Comparison of ENCODE assay signal across 10 cellular contexts in genomic region chr5:173010021-173010420, GRCh38. TPM values are rescaled to one million over a fixed set of nuclear protein-coding genes. Genes with fewer than 3 reads are reported as not detected.
DNase-seq lines count a peak whose midpoint lies in the region; ATAC-seq and TF ChIP-seq lines count a peak whose summit lies in the region.
"Had no signal": no experiment of that assay in that cellular context is flagged by ENCODE, and none has a peak within 500 bp of the region (broad histone marks: within the 10 kb centered on the region; RNA-seq: fewer than 3 reads in every experiment).

No MANE protein-coding gene starts in this region.

- H3K14ac ChIP-seq in H9 (ENCODE audit: insufficient read depth, low read length) (no peak overlapping the region), mesenchymal stem cell (ENCODE audit: low read length in 2 of 2) (no peak overlapping the region)

- no peak overlapping the region for H3K4me2 ChIP-seq in H9 (ENCODE audit: insufficient read depth, insufficient read length, low read length)
- H3K4me2 ChIP-seq in mesenchymal stem cell (ENCODE audit: low read length, poor library complexity, severe bottlenecking) = no peak overlapping the region

- no peaks in the 10 kb centered on the region for H3K4me1 ChIP-seq in H9 (ENCODE audit: insufficient read depth, low read length)
- H3K4me1 ChIP-seq in mesenchymal stem cell (ENCODE audit: control insufficient read depth, insufficient read depth, low read depth, low read length) = peaks cover 3% of the 10 kb centered on the region

- H4K91ac ChIP-seq in H9 (ENCODE audit: insufficient read length, low read depth, low read length) (no peak overlapping the region), mesenchymal stem cell (ENCODE audit: low read length) (no peak overlapping the region)

- H2BK5ac ChIP-seq in H9 (ENCODE audit: insufficient read length, low read length) (no peak overlapping the region), mesenchymal stem cell (ENCODE audit: low read depth, low read length, poor library complexity, severe bottlenecking) (no peak overlapping the region)

- H2AFZ ChIP-seq in H9 (ENCODE audit: low read length) (no peak overlapping the region), mesenchymal stem cell (ENCODE audit: low read depth, low read length) (no peak overlapping the region)

- no peaks in the 10 kb centered on the region for H3K79me1 ChIP-seq in H9 (ENCODE audit: insufficient read depth, low read depth, low read length, poor library complexity, severe bottlenecking)
- H3K79me1 ChIP-seq in mesenchymal stem cell (replicated peaks; ENCODE audit: low read length, poor library complexity, severe bottlenecking) = peaks cover 19% of the 10 kb centered on the region

- WGBS in H9 (ENCODE audit: extremely low coverage, insufficient read length, low lambda C conversion rate) = no CpG with 5 or more reads among the region's 6 CpGs
- 65% methylated on average over 6 of the region's 6 CpGs for WGBS in mesenchymal stem cell

- no peak overlapping the region for H3K4me3 ChIP-seq in mesenchymal stem cell (ENCODE audit: insufficient read depth in 1 of 2, low read depth in 1 of 2, low read length in 2 of 2)
- H3K4me3 ChIP-seq: dorsolateral prefrontal cortex had no signal

- peaks cover 3 to 4% of the 10 kb centered on the region in 2 experiments for H3K36me3 ChIP-seq in mesenchymal stem cell (ENCODE audit: control insufficient read depth in 1 of 2, insufficient read depth in 2 of 2, low read depth in 1 of 2, low read length in 2 of 2)

- peaks cover 2% of the 10 kb centered on the region; the same call in 1 of the 2 replicates for H3K79me2 ChIP-seq in H9 (ENCODE audit: insufficient read depth, low read length)

- H2BK15ac ChIP-seq in H9 (ENCODE audit: low read depth, low read length) = no peak overlapping the region
- no peak overlapping the region for H2BK15ac ChIP-seq in mesenchymal stem cell (ENCODE audit: low read depth, poor library complexity, severe bottlenecking)

- H4K20me1 ChIP-seq in H9 (ENCODE audit: control insufficient read depth, insufficient read depth, insufficient read length) = no peaks in the 10 kb centered on the region

- no peak overlapping the region for H3T11ph ChIP-seq in H9 (ENCODE audit: low read length)

- H3K27ac ChIP-seq in H9 (ENCODE audit: insufficient read length, low read depth, low read length) (no peak overlapping the region), mesenchymal stem cell (ENCODE audit: low read length, poor library complexity, severe bottlenecking) (no peak overlapping the region)

- H3K9ac ChIP-seq in H9 (ENCODE audit: extremely low read depth, insufficient read length, low read length) (no peak overlapping the region), mesenchymal stem cell (ENCODE audit: low read length) (no peak overlapping the region)

- H2BK12ac ChIP-seq in H9 (ENCODE audit: insufficient read length, low read depth, low read length) (no peak overlapping the region), mesenchymal stem cell (ENCODE audit: low read length in 2 of 2) (no peak overlapping the region)

- TF ChIP-seq CTCF in H9 (conservative IDR thresholded peaks at IDR 0.05) = no peak

- no peak overlapping the region for H2BK120ac ChIP-seq in H9 (ENCODE audit: low read depth, low read length, poor library complexity, severe bottlenecking)
- no peak overlapping the region for H2BK120ac ChIP-seq in mesenchymal stem cell (ENCODE audit: low read depth, low read length)

- H4K8ac ChIP-seq in H9 (replicated peaks; ENCODE audit: insufficient read length, low read depth, low read length) (no peak overlapping the region), mesenchymal stem cell (ENCODE audit: low read length) (no peak overlapping the region)

- no peak overlapping the region for H4K5ac ChIP-seq in H9 (ENCODE audit: insufficient read length, low read depth, low read length)

- H3K27ac Mint-ChIP-seq in H9 = peak overlapping the region in 2 of 3 experiments; percentile 2 to 34; a peak in 2 of 7 replicates
- H3K27ac Mint-ChIP-seq in activated naive CD8-positive, alpha-beta T cell = peak overlapping the region; percentile 62

- H3K4me1 Mint-ChIP-seq in H9 = peaks cover 3 to 4% of the 10 kb centered on the region in 2 experiments; a peak in 2 of 4 replicates
- H3K4me1 Mint-ChIP-seq in activated naive CD8-positive, alpha-beta T cell (ENCODE audit: low read depth) = peaks cover 53% of the 10 kb centered on the region

- H2AK5ac ChIP-seq in H9 (ENCODE audit: insufficient read length, low read length) = no peak overlapping the region
- no peak overlapping the region for H2AK5ac ChIP-seq in mesenchymal stem cell (ENCODE audit: low read length, severe bottlenecking)

- H3K9me3 ChIP-seq in H9 (ENCODE audit: control insufficient read depth, low read depth, low read length) (no peaks in the 10 kb centered on the region), mesenchymal stem cell (ENCODE audit: control insufficient read depth, low read length) (no peaks in the 10 kb centered on the region)

- ATAC-seq in GM18517 (IDR thresholded peaks at IDR 0.05; ENCODE audit: unreplicated experiment) (no peak), HG03342 (IDR thresholded peaks at IDR 0.05; ENCODE audit: unreplicated experiment) (no peak)

- H3K4ac ChIP-seq in H9 (ENCODE audit: low read depth, low read length) = no peak overlapping the region
- no peak overlapping the region for H3K4ac ChIP-seq in mesenchymal stem cell (ENCODE audit: low read depth in 1 of 2, low read length in 2 of 2)

- DNase-seq in A172 (ENCODE audit: low spot score) (peak; percentile 14), H9 (no peak), mesenchymal stem cell (peak; percentile 40), NCI-H1417 treated with DMSO at 0.1 percent for 48 hours (lab: John Stamatoyannopoulos, UW) (no peak), ecto neural progenitor cell (ENCODE audit: low spot score) (no peak)
- DNase-seq: NCI-H1694 had no signal

- H3K27me3 Mint-ChIP-seq in H9 (ENCODE audit: low read depth) = no peaks in the 10 kb centered on the region
- H3K27me3 Mint-ChIP-seq in activated naive CD8-positive, alpha-beta T cell = no peaks in the 10 kb centered on the region

- no peaks in the 10 kb centered on the region for H3K27me3 ChIP-seq in H9 (ENCODE audit: insufficient read depth, low read length)
- H3K27me3 ChIP-seq in mesenchymal stem cell (ENCODE audit: control insufficient read depth in 1 of 2, insufficient read depth in 1 of 2, low read length in 2 of 2) = no peaks in the 10 kb centered on the region
- H3K27me3 ChIP-seq: dorsolateral prefrontal cortex had no signal

- H3K4me3 Mint-ChIP-seq in H9 = no peak overlapping the region
- peak overlapping the region; percentile 2 for H3K4me3 Mint-ChIP-seq in activated naive CD8-positive, alpha-beta T cell

- H3K23ac ChIP-seq in H9 (ENCODE audit: insufficient read length, low read depth, low read length) = no peak overlapping the region
- H3K23ac ChIP-seq in mesenchymal stem cell (ENCODE audit: low read length in 2 of 2) = no peak overlapping the region

- H3K56ac ChIP-seq in H9 (ENCODE audit: insufficient read length, low read depth, low read length) = no peak overlapping the region

- H2BK20ac ChIP-seq in H9 (ENCODE audit: low read depth, low read length, poor library complexity, severe bottlenecking) = no peak overlapping the region

- H3K36me3 Mint-ChIP-seq in H9 (ENCODE audit: insufficient read depth in 1 of 3, low read depth in 3 of 3) = no peaks in the 10 kb centered on the region; a peak in 1 of 7 replicates
- H3K36me3 Mint-ChIP-seq in activated naive CD8-positive, alpha-beta T cell = peaks cover 2% of the 10 kb centered on the region

- H3K9me3 Mint-ChIP-seq in H9 = no peaks in the 10 kb centered on the region
- H3K9me3 Mint-ChIP-seq in activated naive CD8-positive, alpha-beta T cell (ENCODE audit: low read depth) = no peaks in the 10 kb centered on the region

- no peaks in the 10 kb centered on the region for H3K23me2 ChIP-seq in H9 (ENCODE audit: insufficient read length, low read depth, low read length, poor library complexity, severe bottlenecking)

- no peak overlapping the region for H3K18ac ChIP-seq in H9 (ENCODE audit: insufficient read length, low read depth, low read length)
- no peak overlapping the region for H3K18ac ChIP-seq in mesenchymal stem cell (ENCODE audit: low read depth in 1 of 2, low read length in 2 of 2)

RNA-seq across cellular contexts. Expression of gene ATP6V0E1, which starts 26.4 kb away (rescaled TPM):
- 367 and 419 TPM in 2 replicates for total RNA-seq in A172 (2014; rRNA removed; shearing (Covaris generic))
- 101 TPM in 2 replicates for total RNA-seq in H9 (2021)
- polyA plus RNA-seq in mesenchymal stem cell (2013, experiment 1 of 2) = 462 TPM
- polyA plus RNA-seq in mesenchymal stem cell (2013, experiment 2 of 2) = 468 TPM

RNA-seq across cellular contexts. Expression of gene CREBRF, which starts 46.1 kb away (rescaled TPM):
- 7.1 and 9.6 TPM in 2 replicates for total RNA-seq in A172 (2014; rRNA removed; shearing (Covaris generic))
- total RNA-seq in H9 (2021) = 2.7 and 3.0 TPM in 2 replicates
- 10.4 TPM for polyA plus RNA-seq in mesenchymal stem cell (2013, experiment 1 of 2)
- polyA plus RNA-seq in mesenchymal stem cell (2013, experiment 2 of 2) = 9.7 TPM

RNA-seq across cellular contexts. Expression of gene RPL26L1, which starts 50.8 kb away (rescaled TPM):
- total RNA-seq in A172 (2014; rRNA removed; shearing (Covaris generic)) = 187 and 205 TPM in 2 replicates
- 53.6 and 57.5 TPM in 2 replicates for total RNA-seq in H9 (2021)
- 77.2 TPM for polyA plus RNA-seq in mesenchymal stem cell (2013, experiment 1 of 2)
- polyA plus RNA-seq in mesenchymal stem cell (2013, experiment 2 of 2) = 75.2 TPM

Comparison
In these comparisons a context has a peak if more than half of its experiments do, and no peak if none do; other contexts are left out.
1. DNase-seq: peak in A172 (single experiment) and mesenchymal stem cell (single experiment); none in H9 (single experiment), NCI-H1417 treated with DMSO at 0.1 percent for 48 hours (single experiment) and ecto neural progenitor cell (single experiment).